8 cellular contexts compared by ENCODE assay signal in genomic region chr1:223628233-223628632, GRCh38. TPM values are rescaled to one million over a fixed set of nuclear protein-coding genes. Genes with fewer than 3 reads are reported as not detected.
DNase-seq lines count a peak whose midpoint lies in the region; ATAC-seq, FAIRE-seq and TF ChIP-seq lines count a peak whose summit lies in the region.

No MANE protein-coding gene starts in this region.

- H3K27ac ChIP-seq in HepG2 (ENCODE audit: extremely low read length, insufficient read depth, low read length): no peak overlapping the region

- H3K36me3 Mint-ChIP-seq in T-helper 17 cell (ENCODE audit: low read depth): no peaks in the 10 kb centered on the region

- H3K4me1 Mint-ChIP-seq in T-helper 17 cell: peaks cover 5% of the 10 kb centered on the region

- no peak overlapping the region for H3K9ac ChIP-seq in HepG2 (ENCODE audit: insufficient read depth, low read depth, low read length)

- H3K27me3 ChIP-seq in bronchial epithelial cell (ENCODE audit: control insufficient read depth, insufficient read depth, low read length) (peaks cover 7% of the 10 kb centered on the region), HepG2 (ENCODE audit: control insufficient read depth in 1 of 2, insufficient read depth in 2 of 2, low read length in 2 of 2) (no peaks in the 10 kb centered on the region; a peak in 1 of 5 replicates)

- no peaks in the 10 kb centered on the region for H3K9me3 ChIP-seq in T-helper 17 cell (ENCODE audit: control insufficient read depth, low read length, poor library complexity, severe bottlenecking)
- H3K9me3 ChIP-seq in HepG2 (ENCODE audit: low read length): no peaks in the 10 kb centered on the region

- ATAC-seq in T-helper 17 cell (peak; percentile 37), HepG2 (peak; percentile 93), HG03469 (IDR thresholded peaks at IDR 0.05; ENCODE audit: unreplicated experiment) (no peak)

- TF ChIP-seq EP300 in HepG2 (IDR thresholded peaks at IDR 0.05; ENCODE audit: low read depth in 2 of 2, low read length in 2 of 2) (no peak), HepG2 (CRISPR knock-in tag; IDR thresholded peaks at IDR 0.05; ENCODE audit: borderline replicate concordance) (no peak)

- H3K36me3 ChIP-seq in bronchial epithelial cell (ENCODE audit: control insufficient read depth, insufficient read depth, low read length) (no peaks in the 10 kb centered on the region), HepG2 (replicated peaks in 1 of 2; ENCODE audit: control insufficient read depth in 1 of 2, insufficient read depth in 2 of 2, low read length in 2 of 2) (no peaks in the 10 kb centered on the region)

- TF ChIP-seq RAD21 in HepG2 (CRISPR knock-in tag; IDR thresholded peaks at IDR 0.05): peak; percentile 56; the same call in 1 of the 2 replicates

- in situ Hi-C loops in ACHN (cut with HindIII; ENCODE audit: low pct_ligation_motif_present, low pct_unique_long_range_greater_than_20kb, low sequenced_read_pairs) (no loop called here), HepG2 (cut with HindIII; ENCODE audit: extremely low pct_ligation_motif_present, low pct_unique_long_range_greater_than_20kb) (no loop called here)

- no peaks in the 10 kb centered on the region for H3K79me2 ChIP-seq in HepG2 (ENCODE audit: insufficient read depth, low read length)

- H4K20me1 ChIP-seq in HepG2 (ENCODE audit: insufficient read depth, low read length): no peaks in the 10 kb centered on the region

- peak; percentile 72 for TF ChIP-seq CTCF in bronchial epithelial cell (IDR thresholded peaks at IDR 0.05; ENCODE audit: insufficient read depth, low read length, severe bottlenecking)
- peak; percentile 89 for TF ChIP-seq CTCF in HepG2 (CRISPR knock-in tag; IDR thresholded peaks at IDR 0.05)

- no peak for TF ChIP-seq POLR2A in GM12892 (IDR thresholded peaks at IDR 0.05; ENCODE audit: low read depth, low read length)
- TF ChIP-seq POLR2A in HepG2 (IDR thresholded peaks at IDR 0.05; ENCODE audit: insufficient read depth in 1 of 2, low read depth in 2 of 2, low read length in 2 of 2): no peak

- H3K27ac Mint-ChIP-seq in T-helper 17 cell: no peak overlapping the region

- intact Hi-C loops in HepG2 (cut with micrococcal nuclease; ENCODE audit: unreplicated experiment): loop anchor here (2.0 kb wide), 1 partner anchor 43 kb away; no protein-coding TSS in a partner anchor

- POLR2A ChIA-PET in HepG2 (lab: Yijun Ruan, JAX): no interaction called here

- peaks cover 17% of the 10 kb centered on the region for H3K4me1 ChIP-seq in HepG2 (ENCODE audit: insufficient read depth, low read length)

- CTCF ChIA-PET in HepG2 (lab: Yijun Ruan, JAX; ENCODE audit: low intra/inter-chr PET ratio, low total read pairs): interaction anchor here (1.4 kb wide), 1 partner anchor 71 kb away, joined by 5 read pairs; no protein-coding TSS in a partner anchor

- H3K4me3 Mint-ChIP-seq in T-helper 17 cell: no peak overlapping the region

- H3K4me3 ChIP-seq in bronchial epithelial cell (ENCODE audit: low read depth, low read length) (no peak overlapping the region), HepG2 (replicated peaks in 1 of 3; ENCODE audit: insufficient read depth in 1 of 3, low read depth in 2 of 3, low read length in 3 of 3) (no peak overlapping the region)

- H3K4me2 ChIP-seq in HepG2 (ENCODE audit: low read depth, low read length): no peak overlapping the region

- peaks cover 8% of the 10 kb centered on the region for H3K27me3 Mint-ChIP-seq in T-helper 17 cell

- BruUV-seq in HepG2 (replicated peaks; lab: Mats Ljungman, UMichigan): no TSS peak

- H2AFZ ChIP-seq in HepG2 (ENCODE audit: low read length): no peak overlapping the region

- FAIRE-seq in GM12892 (lab: Jason Lieb, UNC) (peak; percentile 5), bronchial epithelial cell (lab: Jason Lieb, UNC) (peak; percentile 18), HepG2 (lab: Jason Lieb, UNC) (no peak)

- DNase-seq in ACHN (peak; percentile 42), GM12892 (ENCODE audit: insufficient read length) (peak; percentile 34), LHCN-M2 (ENCODE audit: low read depth) (peak; percentile 39), T-helper 17 cell (peak in 1 of 3 donors; percentile 29), bronchial epithelial cell (ENCODE audit: low read depth) (peak; percentile 21), HepG2 (ENCODE audit: low spot score) (peak; percentile 50)
- DNase-seq in stimulated activated CD8-positive, alpha-beta memory T cell treated with anti-CD3 and anti-CD28 coated beads, Interleukin-7, amount 100 ng/mL, for 48 hours (ENCODE audit: extremely low read depth in 1 of 2, low read depth in 1 of 2): peak; percentile 9 to 23

- WGBS in HepG2 (ENCODE audit: low lambda C conversion rate): 31% methylated on average over 7 of the region's 7 CpGs

TF ChIP-seq in HepG2, 621 proteins besides CTCF, POLR2A, EP300 and RAD21 (continues in another document):
- TF ChIP-seq SOX5 (CRISPR knock-in tag; IDR thresholded peaks at IDR 0.05; ENCODE audit: borderline replicate concordance) (no peak), PREB (CRISPR knock-in tag; IDR thresholded peaks at IDR 0.05) (no peak), ZNF383 (CRISPR knock-in tag; IDR thresholded peaks at IDR 0.05; ENCODE audit: borderline replicate concordance) (no peak), ZNF460 (CRISPR knock-in tag; IDR thresholded peaks at IDR 0.05; ENCODE audit: borderline replicate concordance) (no peak)
- TF ChIP-seq, protein P1, sequence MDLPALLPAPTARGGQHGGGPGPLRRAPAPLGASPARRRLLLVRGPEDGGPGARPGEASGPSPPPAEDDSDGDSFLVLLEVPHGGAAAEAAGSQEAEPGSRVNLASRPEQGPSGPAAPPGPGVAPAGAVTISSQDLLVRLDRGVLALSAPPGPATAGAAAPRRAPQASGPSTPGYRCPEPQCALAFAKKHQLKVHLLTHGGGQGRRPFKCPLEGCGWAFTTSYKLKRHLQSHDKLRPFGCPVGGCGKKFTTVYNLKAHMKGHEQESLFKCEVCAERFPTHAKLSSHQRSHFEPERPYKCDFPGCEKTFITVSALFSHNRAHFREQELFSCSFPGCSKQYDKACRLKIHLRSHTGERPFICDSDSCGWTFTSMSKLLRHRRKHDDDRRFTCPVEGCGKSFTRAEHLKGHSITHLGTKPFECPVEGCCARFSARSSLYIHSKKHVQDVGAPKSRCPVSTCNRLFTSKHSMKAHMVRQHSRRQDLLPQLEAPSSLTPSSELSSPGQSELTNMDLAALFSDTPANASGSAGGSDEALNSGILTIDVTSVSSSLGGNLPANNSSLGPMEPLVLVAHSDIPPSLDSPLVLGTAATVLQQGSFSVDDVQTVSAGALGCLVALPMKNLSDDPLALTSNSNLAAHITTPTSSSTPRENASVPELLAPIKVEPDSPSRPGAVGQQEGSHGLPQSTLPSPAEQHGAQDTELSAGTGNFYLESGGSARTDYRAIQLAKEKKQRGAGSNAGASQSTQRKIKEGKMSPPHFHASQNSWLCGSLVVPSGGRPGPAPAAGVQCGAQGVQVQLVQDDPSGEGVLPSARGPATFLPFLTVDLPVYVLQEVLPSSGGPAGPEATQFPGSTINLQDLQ (CRISPR knock-in tag; IDR thresholded peaks at IDR 0.05): no peak

RNA-seq across cellular contexts. Expression of gene CAPN8, which starts 37.3 kb away (rescaled TPM):
- 0.66 TPM for polyA plus RNA-seq in GM12892 (2012; ENCODE audit: missing spikeins)
- total RNA-seq in LHCN-M2 (2014; rRNA removed) (not detected in 2 replicates), T-helper 17 cell (under 1 TPM; 0.60 to 0.91 TPM), bronchial epithelial cell (under 0.01 and 0.26 TPM in 2 replicates), HepG2 (2016; rRNA removed; fragmentation: Illumina TruSeq; extraction: Trizol) (0.20 TPM in 1 of 2 replicates, not detected in the other)
- not detected for polyA plus RNA-seq in LHCN-M2 (2012)
- total RNA-seq in HepG2 (2016; cell fraction: cytosol; rRNA removed; fragmentation: Illumina TruSeq; extraction: Trizol; ENCODE audit: low read depth): not detected in 2 replicates
- total RNA-seq in HepG2 (2016; cell fraction: insoluble cytoplasmic fraction; rRNA removed; fragmentation: Illumina TruSeq; extraction: Trizol): 0.11 TPM in 1 of 2 replicates, not detected in the other
- total RNA-seq in HepG2 (2016; cell fraction: membrane; rRNA removed; fragmentation: Illumina TruSeq; extraction: Trizol): not detected in 2 replicates
- 0.31 TPM in 1 of 2 replicates, not detected in the other for total RNA-seq in HepG2 (2016; cell fraction: nucleus; rRNA removed; fragmentation: Illumina TruSeq; extraction: Trizol)
- polyA plus RNA-seq in HepG2 (2011; rRNA removed): 0.25 TPM in 2 replicates
- polyA plus RNA-seq in HepG2 (2011; cell fraction: cytosol; rRNA removed): 0.05 TPM in 1 of 2 replicates, not detected in the other
- 1.1 and 2.0 TPM in 2 replicates for polyA plus RNA-seq in HepG2 (2011; cell fraction: nucleus; rRNA removed)
- polyA plus RNA-seq in HepG2 (2012): 0.47 and 0.49 TPM in 2 replicates
- not detected in 2 replicates for polyA plus RNA-seq in HepG2 (2016; cell fraction: cytosol; fragmentation: Illumina TruSeq; extraction: Trizol; ENCODE audit: low read depth)
- polyA plus RNA-seq in HepG2 (2016; cell fraction: insoluble cytoplasmic fraction; fragmentation: Illumina TruSeq; extraction: Trizol; ENCODE audit: low read depth): not detected in 2 replicates
- polyA plus RNA-seq in HepG2 (2016; cell fraction: membrane; fragmentation: Illumina TruSeq; extraction: Trizol; ENCODE audit: low read depth): not detected in 2 replicates
- 1.4 TPM in 1 of 2 replicates, not detected in the other for polyA plus RNA-seq in HepG2 (2016; cell fraction: nucleus; fragmentation: Illumina TruSeq; extraction: Trizol; ENCODE audit: insufficient read depth, low read depth)
- 0.58 TPM in 1 of 2 replicates, not detected in the other for polyA minus RNA-seq in HepG2 (2011; rRNA and poly(A)+ RNA removed; ENCODE audit: low replicate concordance)
- polyA minus RNA-seq in HepG2 (2011; cell fraction: cytosol; rRNA and poly(A)+ RNA removed): not detected in 2 replicates
- 0.87 and 1.0 TPM in 2 replicates for polyA minus RNA-seq in HepG2 (2011; cell fraction: nucleus; rRNA and poly(A)+ RNA removed)
